Comparison of ENCODE assay signal across 8 cellular contexts in the genomic region with DNA sequence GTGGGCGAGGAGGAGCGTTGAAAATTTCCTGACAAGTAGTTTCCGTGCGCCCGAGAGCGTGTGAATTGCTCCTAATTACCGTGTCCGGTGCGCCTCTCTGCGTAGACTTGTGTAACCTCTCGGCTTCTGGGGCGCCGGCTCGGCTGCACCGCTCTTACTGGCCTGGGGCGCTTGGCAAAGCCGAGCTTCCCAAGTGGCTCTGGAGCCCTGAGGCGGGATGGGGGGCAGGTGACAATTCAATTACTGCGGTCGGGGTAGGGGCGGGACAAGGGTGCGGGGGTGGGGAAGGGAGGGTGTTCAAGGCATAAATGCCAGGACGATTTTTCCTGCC. TPM values are rescaled to one million over a fixed set of nuclear protein-coding genes. Genes with fewer than 3 reads are reported as not detected.
DNase-seq lines count a peak whose midpoint lies in the region; ATAC-seq and TF ChIP-seq lines count a peak whose summit lies in the region.

No MANE protein-coding gene starts in this region.

- H3K27me3 Mint-ChIP-seq in neural progenitor cell (ENCODE audit: insufficient read depth, low read depth) = peaks cover 86% of the 10 kb centered on the region

- dilution Hi-C loops in mammary epithelial cell (cut with HindIII; ENCODE audit: low sequenced_read_pairs) = no loop called here

- no peaks in the 10 kb centered on the region for H3K9me3 ChIP-seq in mammary epithelial cell (replicated peaks; ENCODE audit: insufficient read depth, low read length)
- no peaks in the 10 kb centered on the region for H3K9me3 ChIP-seq in neural progenitor cell (ENCODE audit: low read depth)

- peaks cover 2% of the 10 kb centered on the region for H3K36me3 Mint-ChIP-seq in neural progenitor cell

- H3K9ac ChIP-seq in mammary epithelial cell (ENCODE audit: insufficient read depth, low read length) (no peak overlapping the region), neural progenitor cell (no peak overlapping the region)

- ATAC-seq in HG02852 (IDR thresholded peaks at IDR 0.05; ENCODE audit: unreplicated experiment) (peak; percentile 24), GM21526 (IDR thresholded peaks at IDR 0.05; ENCODE audit: low FRiP score, unreplicated experiment) (no peak), GM19023 (IDR thresholded peaks at IDR 0.05; ENCODE audit: unreplicated experiment) (no peak), HG02798 (IDR thresholded peaks at IDR 0.05; ENCODE audit: poor library complexity, unreplicated experiment) (no peak)

- BruUV-seq in mammary epithelial cell (replicated peaks; lab: Mats Ljungman, UMichigan) = no TSS peak

- DNase-seq in DMS79 (lab: John Stamatoyannopoulos, UW) (peak; percentile 96), mammary epithelial cell (peak; percentile 33), neural progenitor cell (ENCODE audit: low spot score) (no peak)
- DNase-seq in central memory CD4-positive, alpha-beta T cell = no peak

- CTCF ChIA-PET in mammary epithelial cell (lab: Charles Lee; ENCODE audit: low non-redundant PET) = no interaction called here

- TF ChIP-seq CTCF in mammary epithelial cell (conservative IDR thresholded peaks at IDR 0.05 in 1 of 2, IDR thresholded peaks at IDR 0.05 in 1 of 2; ENCODE audit: extremely low read depth in 1 of 2, insufficient read depth in 1 of 2, low read depth in 1 of 2, low read length in 2 of 2) (no peak), neural progenitor cell (IDR thresholded peaks at IDR 0.05) (no peak)

- no peaks in the 10 kb centered on the region for H4K20me1 ChIP-seq in mammary epithelial cell (ENCODE audit: insufficient read depth, low read length)
- H4K20me1 ChIP-seq in neural progenitor cell (ENCODE audit: low read depth) = peaks cover 85% of the 10 kb centered on the region

- H3K27ac Mint-ChIP-seq in neural progenitor cell = no peak overlapping the region

- intact Hi-C loops in mammary epithelial cell (cut with micrococcal nuclease) = no loop called here

- H3K4me3 Mint-ChIP-seq in neural progenitor cell = peak overlapping the region; percentile 89

- peaks cover 49% of the 10 kb centered on the region for H3F3A ChIP-seq in neural progenitor cell (ENCODE audit: low read depth)

- peaks cover 43% of the 10 kb centered on the region for H3K4me1 Mint-ChIP-seq in neural progenitor cell

- WGBS in mammary epithelial cell (ENCODE audit: low coverage, missing lambda C conversion rate) = 0% methylated on average over 6 of the region's 23 CpGs

- H3K36me3 ChIP-seq in mammary epithelial cell (ENCODE audit: insufficient read depth, low read length) (no peaks in the 10 kb centered on the region), neural progenitor cell (no peaks in the 10 kb centered on the region)

- H3K4me3 ChIP-seq in mammary epithelial cell (replicated peaks in 1 of 3; ENCODE audit: insufficient read depth in 1 of 3, low read depth in 2 of 3, low read length in 3 of 3) (peak overlapping the region in 1 of 3 experiments; percentile 31), neural progenitor cell (peak overlapping the region; percentile 49)

- peak overlapping the region; percentile 67 for H2AFZ ChIP-seq in mammary epithelial cell (ENCODE audit: low read depth, low read length)
- no peak overlapping the region for H2AFZ ChIP-seq in neural progenitor cell (replicated peaks)

- peaks cover 20% of the 10 kb centered on the region for H3K4me1 ChIP-seq in mammary epithelial cell (ENCODE audit: insufficient read depth, low read length)
- peaks cover 30% of the 10 kb centered on the region for H3K4me1 ChIP-seq in neural progenitor cell

- H3K79me2 ChIP-seq in mammary epithelial cell (ENCODE audit: insufficient read depth, low read length) (no peaks in the 10 kb centered on the region), neural progenitor cell (ENCODE audit: low read depth) (no peaks in the 10 kb centered on the region)

- H3K4me2 ChIP-seq in mammary epithelial cell (ENCODE audit: insufficient read depth, low read depth, low read length) = peak overlapping the region; percentile 69
- peak overlapping the region; percentile 82 for H3K4me2 ChIP-seq in neural progenitor cell

- peaks cover 2% of the 10 kb centered on the region for H3K9me3 Mint-ChIP-seq in neural progenitor cell

- peaks cover 96% of the 10 kb centered on the region for H3K27me3 ChIP-seq in mammary epithelial cell (ENCODE audit: insufficient read depth, low read length)
- H3K27me3 ChIP-seq in neural progenitor cell = peaks cover 100% of the 10 kb centered on the region

- in situ Hi-C loops in mammary epithelial cell (cut with MboI; ENCODE audit: low sequenced_read_pairs in 2 of 2) = no loop called here

- H3K27ac ChIP-seq in mammary epithelial cell (ENCODE audit: insufficient read depth, low read depth, low read length) (no peak overlapping the region), neural progenitor cell (no peak overlapping the region)

RNA-seq across cellular contexts. Expression of a gene that starts 0.4 kb away (rescaled TPM):
- under 1 TPM in 1 of 2 donors, not detected in 1; under 0.01 TPM for total RNA-seq in mammary epithelial cell
- polyA plus RNA-seq in mammary epithelial cell = not detected
- polyA minus RNA-seq in mammary epithelial cell = not detected
- total RNA-seq in neural progenitor cell (ENCODE audit: low replicate concordance) = 0.46 TPM in 1 of 2 replicates, not detected in the other

Comparison
In these comparisons a context has a peak if more than half of its experiments do, and no peak if none do; other contexts are left out.
1. DNase-seq: peak in DMS79 (single experiment) and mammary epithelial cell (single experiment); none in neural progenitor cell (single experiment) and central memory CD4-positive, alpha-beta T cell (single experiment).